21 cellular contexts compared by ENCODE assay signal in genomic region chr17:73423159-73423715, GRCh38.
A peak's percentile ranks its signal among the peaks of the same experiment; 100 is the strongest.
DNase-seq lines count a peak whose midpoint lies in the region; ATAC-seq, FAIRE-seq and TF ChIP-seq lines count a peak whose summit lies in the region.
"Had no signal": no experiment of that assay in that cellular context is flagged by ENCODE, and none has a peak within 500 bp of the region (broad histone marks: within the 10 kb centered on the region; RNA-seq: fewer than 3 reads in every experiment).

No MANE protein-coding gene starts in this region.

- no peak overlapping the region for H2AFZ ChIP-seq in H9 (ENCODE audit: low read length)
- no peak overlapping the region for H2AFZ ChIP-seq in osteoblast (ENCODE audit: low read length)

- H3K79me2 ChIP-seq in H9 (ENCODE audit: insufficient read depth, low read length) = no peaks in the 10 kb centered on the region
- H3K79me2 ChIP-seq in osteoblast (ENCODE audit: insufficient read depth, low read length) = no peaks in the 10 kb centered on the region

- no peak overlapping the region for H2BK120ac ChIP-seq in H9 (ENCODE audit: low read depth, low read length, poor library complexity, severe bottlenecking)

- H3K4me2 ChIP-seq in H9 (ENCODE audit: insufficient read depth, insufficient read length, low read length) (no peak overlapping the region), osteoblast (ENCODE audit: insufficient read depth, low read length) (no peak overlapping the region)

- H3K27ac ChIP-seq in H9 (ENCODE audit: insufficient read length, low read depth, low read length) (no peak overlapping the region), osteoblast (ENCODE audit: low read depth, low read length) (no peak overlapping the region)
- H3K27ac ChIP-seq: C4-2B, HL-60 had no signal

- H3K18ac ChIP-seq in H9 (ENCODE audit: insufficient read length, low read depth, low read length) = no peak overlapping the region

- H3K14ac ChIP-seq in H9 (ENCODE audit: insufficient read depth, low read length) = no peak overlapping the region

- no peaks in the 10 kb centered on the region for H3K27me3 ChIP-seq in H9 (ENCODE audit: insufficient read depth, low read length)
- no peaks in the 10 kb centered on the region for H3K27me3 ChIP-seq in osteoblast (ENCODE audit: insufficient read depth, low read length)
- H3K27me3 ChIP-seq: BE2C had no signal

- peaks cover 0 to 49% (median 7%) of the 10 kb centered on the region in 3 experiments; a peak in 4 of 7 replicates for H3K36me3 Mint-ChIP-seq in H9 (ENCODE audit: insufficient read depth in 1 of 3, low read depth in 3 of 3)

- FAIRE-seq in urothelium cell line (lab: Jason Lieb, UNC) = peak; percentile 67
- FAIRE-seq: A204.1, GM12878, H1, K562 had no signal

- no peaks in the 10 kb centered on the region for H3K36me3 ChIP-seq in osteoblast (ENCODE audit: insufficient read depth, low read length)
- H3K36me3 ChIP-seq: BE2C had no signal

- H3K23ac ChIP-seq in H9 (ENCODE audit: insufficient read length, low read depth, low read length) = no peak overlapping the region

- H3K9me3 Mint-ChIP-seq in H9 = no peaks in the 10 kb centered on the region
- H3K9me3 Mint-ChIP-seq: CD4-positive, alpha-beta T cell had no signal

- no peak overlapping the region for H4K91ac ChIP-seq in H9 (ENCODE audit: insufficient read length, low read depth, low read length)

- H3K4me1 Mint-ChIP-seq in H9 = no peaks in the 10 kb centered on the region

- no peaks in the 10 kb centered on the region for H3K4me1 ChIP-seq in H9 (ENCODE audit: insufficient read depth, low read length)
- no peaks in the 10 kb centered on the region for H3K4me1 ChIP-seq in osteoblast (ENCODE audit: insufficient read depth, low read length)
- H3K4me1 ChIP-seq: BE2C had no signal

- no peak overlapping the region for H3K4ac ChIP-seq in H9 (ENCODE audit: low read depth, low read length)

- peak; percentile 34 for DNase-seq in D341Med (ENCODE audit: low spot score)
- peak; percentile 30 for DNase-seq in H9
- peak; percentile 73 for DNase-seq in osteoblast (ENCODE audit: insufficient read length, low spot score, missing footprints)
- DNase-seq in urothelium cell line (ENCODE audit: low spot score) = no peak
- DNase-seq in DMS 273 treated with DMSO at 0.1 percent for 48 hours (lab: John Stamatoyannopoulos, UW) = no peak
- no peak for DNase-seq in COR-L47 (lab: John Stamatoyannopoulos, UW)
- DNase-seq: ACHN; BE2C; CD4-positive, alpha-beta T cell; DMS53; DND-41; EL; HCEC 1CT; IMR-90 had no signal

- no peak overlapping the region for H2BK5ac ChIP-seq in H9 (ENCODE audit: insufficient read length, low read length)

- no peak overlapping the region for H4K8ac ChIP-seq in H9 (replicated peaks; ENCODE audit: insufficient read length, low read depth, low read length)

- no peak overlapping the region for H3K4me3 ChIP-seq in osteoblast (ENCODE audit: insufficient read depth, low read length)
- H3K4me3 ChIP-seq: GM12878, K562 had no signal

- no peak overlapping the region for H2AK5ac ChIP-seq in H9 (ENCODE audit: insufficient read length, low read length)

- no peak for ATAC-seq in GM19351 (IDR thresholded peaks at IDR 0.05; ENCODE audit: unreplicated experiment)
- ATAC-seq: GM12878, K562 had no signal

- H2BK12ac ChIP-seq in H9 (ENCODE audit: insufficient read length, low read depth, low read length) = no peak overlapping the region

- H3K79me1 ChIP-seq in H9 (ENCODE audit: insufficient read depth, low read depth, low read length, poor library complexity, severe bottlenecking) = no peaks in the 10 kb centered on the region

- peak overlapping the region in 1 of 3 experiments; percentile 85; a peak in 1 of 7 replicates for H3K27ac Mint-ChIP-seq in H9
- H3K27ac Mint-ChIP-seq: CD4-positive, alpha-beta T cell had no signal

- no peak overlapping the region for H3K9ac ChIP-seq in H9 (ENCODE audit: extremely low read depth, insufficient read length, low read length)

- no peaks in the 10 kb centered on the region for H3K27me3 Mint-ChIP-seq in H9 (ENCODE audit: low read depth)
- H3K27me3 Mint-ChIP-seq: CD4-positive, alpha-beta T cell had no signal

- no peak overlapping the region for H3K56ac ChIP-seq in H9 (ENCODE audit: insufficient read length, low read depth, low read length)

- WGBS in H9 (ENCODE audit: extremely low coverage, insufficient read length, low lambda C conversion rate) = no CpG with 5 or more reads among the region's 18 CpGs

- H4K20me1 ChIP-seq in H9 (ENCODE audit: control insufficient read depth, insufficient read depth, insufficient read length) = no peaks in the 10 kb centered on the region
- no peaks in the 10 kb centered on the region for H4K20me1 ChIP-seq in osteoblast (ENCODE audit: insufficient read depth, low read length)

- no peak for TF ChIP-seq CTCF in H9 (conservative IDR thresholded peaks at IDR 0.05)
- TF ChIP-seq CTCF in osteoblast (IDR thresholded peaks at IDR 0.05; ENCODE audit: extremely low read depth, low read depth, low read length) = no peak

- H2BK15ac ChIP-seq in H9 (ENCODE audit: low read depth, low read length) = no peak overlapping the region

- no peak overlapping the region for H4K5ac ChIP-seq in H9 (ENCODE audit: insufficient read length, low read depth, low read length)

- H3K23me2 ChIP-seq in H9 (ENCODE audit: insufficient read length, low read depth, low read length, poor library complexity, severe bottlenecking) = no peaks in the 10 kb centered on the region

- H2BK20ac ChIP-seq in H9 (ENCODE audit: low read depth, low read length, poor library complexity, severe bottlenecking) = no peak overlapping the region

- H3K9me3 ChIP-seq in H9 (ENCODE audit: control insufficient read depth, low read depth, low read length) = no peaks in the 10 kb centered on the region
- no peaks in the 10 kb centered on the region for H3K9me3 ChIP-seq in osteoblast (ENCODE audit: low read depth, low read length)
- H3K9me3 ChIP-seq: BE2C had no signal

- no peak overlapping the region for H3K4me3 Mint-ChIP-seq in H9
- H3K4me3 Mint-ChIP-seq: CD4-positive, alpha-beta T cell had no signal

- no peak overlapping the region for H3T11ph ChIP-seq in H9 (ENCODE audit: low read length)

Comparison
In these comparisons a context has a peak if more than half of its experiments do, and no peak if none do; other contexts are left out.
1. DNase-seq: peak in D341Med (single experiment), H9 (single experiment) and osteoblast (single experiment); none in urothelium cell line (single experiment), DMS 273 treated with DMSO at 0.1 percent for 48 hours (single experiment) and COR-L47 (single experiment).